Comparison of ENCODE assay signal across 8 cellular contexts in genomic region chr9:136978073-136978864, GRCh38. TPM values are rescaled to one million over a fixed set of nuclear protein-coding genes. Genes with fewer than 3 reads are reported as not detected.
DNase-seq lines count a peak whose midpoint lies in the region; ATAC-seq, FAIRE-seq and TF ChIP-seq lines count a peak whose summit lies in the region.

No MANE protein-coding gene starts in this region.

- peak overlapping the region in 1 of 3 experiments; percentile 32 for H3K4me3 ChIP-seq in endothelial cell of umbilical vein (replicated peaks in 1 of 3; ENCODE audit: insufficient read depth in 1 of 3, low read depth in 1 of 3, low read length in 3 of 3)
- H3K4me3 ChIP-seq in mesodermal cell (ENCODE audit: extremely low read depth, insufficient read depth, low read length, poor library complexity, severe bottlenecking): peak overlapping the region; percentile 40

- TF ChIP-seq POLR2A in endothelial cell of umbilical vein (IDR thresholded peaks at IDR 0.05; ENCODE audit: low read depth, low read length): no peak

- H3K4me2 ChIP-seq in endothelial cell of umbilical vein (ENCODE audit: insufficient read depth, low read length): peak overlapping the region; percentile 18

- H3K9me1 ChIP-seq in endothelial cell of umbilical vein (replicated peaks; ENCODE audit: control insufficient read depth, extremely low read depth, insufficient read depth, low read length): no peaks in the 10 kb centered on the region

- 0 to 2% methylated on average over 32 to 40 of the region's 78 CpGs for WGBS in mesodermal cell (ENCODE audit: insufficient coverage in 2 of 2), 2 experiments

- ATAC-seq in HG03108 (IDR thresholded peaks at IDR 0.05; ENCODE audit: unreplicated experiment) (no peak), HG03095 (IDR thresholded peaks at IDR 0.05; ENCODE audit: unreplicated experiment) (no peak)

- BruUV-seq in endothelial cell of umbilical vein (replicated peaks; lab: Mats Ljungman, UMichigan): no TSS peak

- TF ChIP-seq CTCF in endothelial cell of umbilical vein (IDR thresholded peaks at IDR 0.05; ENCODE audit: extremely low read depth in 1 of 2, insufficient read depth in 1 of 2, low read depth in 1 of 2, low read length in 2 of 2): no peak

- H3K36me3 ChIP-seq in endothelial cell of umbilical vein (ENCODE audit: control insufficient read depth in 2 of 2, extremely low read depth in 1 of 2, insufficient read depth in 2 of 2, low read length in 2 of 2) (no peaks in the 10 kb centered on the region), mesodermal cell (ENCODE audit: control insufficient read depth, insufficient read depth, low read length) (no peaks in the 10 kb centered on the region)

- H3K9me3 ChIP-seq in endothelial cell of umbilical vein (replicated peaks; ENCODE audit: control insufficient read depth, insufficient read depth, low read length) (no peaks in the 10 kb centered on the region), mesodermal cell (ENCODE audit: control insufficient read depth, low read length) (no peaks in the 10 kb centered on the region)

- CTCF ChIA-PET in endothelial cell of umbilical vein (lab: Charles Lee): interaction anchor here (0.7 to 1.4 kb wide), 6 partner anchors 16 to 57 kb away, joined by 3 to 10 read pairs (median 4); no protein-coding TSS in a partner anchor

- intact Hi-C loops in endothelial cell of umbilical vein (cut with micrococcal nuclease): loop anchor here (1.0 to 2.0 kb wide), 3 partner anchors 14 to 51 kb away; partner anchors contain the start of genes ABCA2 and PAXX

- DNase-seq in DMS114 treated with DMSO at 0.1 percent for 48 hours (lab: John Stamatoyannopoulos, UW; ENCODE audit: unreplicated experiment): peak; percentile 47
- peak; percentile 63 for DNase-seq in NCI-H2196 treated with DMSO at 0.1 percent for 48 hours (lab: John Stamatoyannopoulos, UW; ENCODE audit: unreplicated experiment)
- DNase-seq in activated T-cell treated with anti-CD3 and anti-CD28 coated beads for 1 hour (ENCODE audit: low read depth): peak; percentile 63
- DNase-seq in endothelial cell of umbilical vein (ENCODE audit: low read depth, low spot score): peak; percentile 39
- peak; percentile 57 to 66 for DNase-seq in stimulated activated CD8-positive, alpha-beta memory T cell treated with anti-CD3 and anti-CD28 coated beads, Interleukin-2, amount 100 ng/mL, for 1 hour (ENCODE audit: low read depth in 2 of 2)

- no peaks in the 10 kb centered on the region for H4K20me1 ChIP-seq in endothelial cell of umbilical vein (replicated peaks; ENCODE audit: control insufficient read depth, extremely low read depth, insufficient read depth, low read length)

- no peak overlapping the region for H3K9ac ChIP-seq in endothelial cell of umbilical vein (replicated peaks; ENCODE audit: extremely low read depth, insufficient read depth, low read length)

- peak overlapping the region; percentile 81 for H2AFZ ChIP-seq in endothelial cell of umbilical vein (ENCODE audit: low read depth, low read length)

- H3K27ac ChIP-seq in endothelial cell of umbilical vein (ENCODE audit: insufficient read depth, low read depth, low read length) (no peak overlapping the region), mesodermal cell (ENCODE audit: low read depth, low read length, severe bottlenecking) (no peak overlapping the region)

- H3K27me3 ChIP-seq in endothelial cell of umbilical vein (ENCODE audit: control insufficient read depth in 2 of 2, insufficient read depth in 2 of 2, low read length in 2 of 2): no peaks in the 10 kb centered on the region

- H3K4me1 ChIP-seq in endothelial cell of umbilical vein (ENCODE audit: control insufficient read depth, extremely low read depth, insufficient read depth, low read length) (peaks cover 4% of the 10 kb centered on the region), mesodermal cell (ENCODE audit: control insufficient read depth, insufficient read depth, low read length, poor library complexity, severe bottlenecking) (peaks cover 14% of the 10 kb centered on the region)

- POLR2A ChIA-PET in endothelial cell of umbilical vein (lab: Charles Lee): interaction anchor here (0.6 to 1.0 kb wide), 3 partner anchors 14 to 152 kb away, joined by 3 to 7 read pairs (median 3); partner anchors contain the start of gene PAXX

- dilution Hi-C loops in endothelial cell of umbilical vein (cut with MboI; ENCODE audit: extremely low pct_ligation_motif_present, low sequenced_read_pairs): no loop called here

- H3K79me2 ChIP-seq in endothelial cell of umbilical vein (ENCODE audit: control insufficient read depth, insufficient read depth, low read length): no peaks in the 10 kb centered on the region

- FAIRE-seq in endothelial cell of umbilical vein (lab: Jason Lieb, UNC): peak; percentile 54

TF ChIP-seq in endothelial cell of umbilical vein, 7 proteins besides CTCF, POLR2A, EP300 and RAD21 (continues in another document):
- TF ChIP-seq POLR2AphosphoS5 (IDR thresholded peaks at IDR 0.05; ENCODE audit: insufficient read depth, low read depth, low read length): no peak
- no peak for TF ChIP-seq JUN (IDR thresholded peaks at IDR 0.05; ENCODE audit: borderline replicate concordance, insufficient read depth, insufficient read length, low read depth)
- TF ChIP-seq MYC (IDR thresholded peaks at IDR 0.05; ENCODE audit: low read depth, low read length): no peak
- no peak for TF ChIP-seq FOS (IDR thresholded peaks at IDR 0.05; ENCODE audit: borderline replicate concordance, insufficient read depth, low read length)
- no peak for TF ChIP-seq EZH2 (IDR thresholded peaks at IDR 0.05; ENCODE audit: borderline replicate concordance, low read depth, low read length, severe bottlenecking)

RNA-seq across cellular contexts. Expression of gene PTGDS, which starts 1.0 kb away (rescaled TPM):
- total RNA-seq in endothelial cell of umbilical vein: not detected in 2 replicates
- not detected in 2 replicates for polyA plus RNA-seq in endothelial cell of umbilical vein
- not detected in 2 replicates for polyA plus RNA-seq in endothelial cell of umbilical vein (2011; cell fraction: cytosol; rRNA removed)
- polyA plus RNA-seq in endothelial cell of umbilical vein (2011; cell fraction: nucleus; rRNA removed): 0.28 TPM in 1 of 2 replicates, not detected in the other
- 0.30 TPM in 1 of 2 replicates, not detected in the other for polyA plus RNA-seq in endothelial cell of umbilical vein (2012)
- polyA minus RNA-seq in endothelial cell of umbilical vein: 0.40 TPM in 1 of 2 replicates, not detected in the other
- 5.9 TPM for polyA minus RNA-seq in endothelial cell of umbilical vein (2011; cell fraction: cytosol; rRNA and poly(A)+ RNA removed)
- polyA minus RNA-seq in endothelial cell of umbilical vein (2011; cell fraction: nucleus; rRNA and poly(A)+ RNA removed): not detected in 2 replicates
- polyA plus RNA-seq in mesodermal cell (2013, experiment 1 of 2): 3.3 TPM
- 1.4 TPM for polyA plus RNA-seq in mesodermal cell (2013, experiment 2 of 2)

RNA-seq across cellular contexts. Expression of gene LCNL1, which starts 4.5 kb away (rescaled TPM):
- not detected in 2 replicates for total RNA-seq in endothelial cell of umbilical vein
- not detected in 2 replicates for polyA plus RNA-seq in endothelial cell of umbilical vein
- polyA plus RNA-seq in endothelial cell of umbilical vein (2011; cell fraction: cytosol; rRNA removed): not detected in 2 replicates
- polyA plus RNA-seq in endothelial cell of umbilical vein (2011; cell fraction: nucleus; rRNA removed): 0.06 and 0.20 TPM in 2 replicates
- polyA plus RNA-seq in endothelial cell of umbilical vein (2012): 0.08 TPM in 1 of 2 replicates, not detected in the other
- polyA minus RNA-seq in endothelial cell of umbilical vein: not detected in 2 replicates
- 1.2 TPM for polyA minus RNA-seq in endothelial cell of umbilical vein (2011; cell fraction: cytosol; rRNA and poly(A)+ RNA removed)
- polyA minus RNA-seq in endothelial cell of umbilical vein (2011; cell fraction: nucleus; rRNA and poly(A)+ RNA removed): not detected in 2 replicates
- 0.77 TPM for polyA plus RNA-seq in mesodermal cell (2013, experiment 1 of 2)
- polyA plus RNA-seq in mesodermal cell (2013, experiment 2 of 2): 0.15 TPM

RNA-seq across cellular contexts. Expression of gene PAXX, which starts 14.0 kb away (rescaled TPM):
- 35.0 and 38.7 TPM in 2 replicates for total RNA-seq in endothelial cell of umbilical vein
- polyA plus RNA-seq in endothelial cell of umbilical vein: 34.0 and 49.9 TPM in 2 replicates
- 21.3 and 31.1 TPM in 2 replicates for polyA plus RNA-seq in endothelial cell of umbilical vein (2011; cell fraction: cytosol; rRNA removed)
- 86.4 and 88.6 TPM in 2 replicates for polyA plus RNA-seq in endothelial cell of umbilical vein (2011; cell fraction: nucleus; rRNA removed)
- 19.4 and 32.2 TPM in 2 replicates for polyA plus RNA-seq in endothelial cell of umbilical vein (2012)
- polyA minus RNA-seq in endothelial cell of umbilical vein: 2.1 and 2.6 TPM in 2 replicates
- 34.7 TPM for polyA minus RNA-seq in endothelial cell of umbilical vein (2011; cell fraction: cytosol; rRNA and poly(A)+ RNA removed)
- 5.9 and 7.0 TPM in 2 replicates for polyA minus RNA-seq in endothelial cell of umbilical vein (2011; cell fraction: nucleus; rRNA and poly(A)+ RNA removed)
- polyA plus RNA-seq in mesodermal cell (2013, experiment 1 of 2): 31.8 TPM
- 26.0 TPM for polyA plus RNA-seq in mesodermal cell (2013, experiment 2 of 2)

RNA-seq across cellular contexts. Expression of gene CLIC3, which starts 18.1 kb away (rescaled TPM):
- total RNA-seq in endothelial cell of umbilical vein: not detected in 2 replicates
- polyA plus RNA-seq in endothelial cell of umbilical vein: 2.3 and 4.1 TPM in 2 replicates
- polyA plus RNA-seq in endothelial cell of umbilical vein (2011; cell fraction: cytosol; rRNA removed): 1.8 and 2.3 TPM in 2 replicates
- polyA plus RNA-seq in endothelial cell of umbilical vein (2011; cell fraction: nucleus; rRNA removed): 0.97 and 1.2 TPM in 2 replicates
- 2.9 and 12.9 TPM in 2 replicates for polyA plus RNA-seq in endothelial cell of umbilical vein (2012)
- 0.29 TPM in 1 of 2 replicates, not detected in the other for polyA minus RNA-seq in endothelial cell of umbilical vein
- 36.3 TPM for polyA minus RNA-seq in endothelial cell of umbilical vein (2011; cell fraction: cytosol; rRNA and poly(A)+ RNA removed)
- polyA minus RNA-seq in endothelial cell of umbilical vein (2011; cell fraction: nucleus; rRNA and poly(A)+ RNA removed): 1.2 TPM in 1 of 2 replicates, not detected in the other
- 0.29 TPM for polyA plus RNA-seq in mesodermal cell (2013, experiment 1 of 2)
- 0.51 TPM for polyA plus RNA-seq in mesodermal cell (2013, experiment 2 of 2)

RNA-seq across cellular contexts. Expression of gene LCN12, which starts 26.2 kb away (rescaled TPM):
- 0.35 TPM in 1 of 2 replicates, not detected in the other for total RNA-seq in endothelial cell of umbilical vein
- 0.52 and 0.62 TPM in 2 replicates for polyA plus RNA-seq in endothelial cell of umbilical vein
- 0.08 TPM in 1 of 2 replicates, not detected in the other for polyA plus RNA-seq in endothelial cell of umbilical vein (2011; cell fraction: cytosol; rRNA removed)
- polyA plus RNA-seq in endothelial cell of umbilical vein (2011; cell fraction: nucleus; rRNA removed): 1.5 and 5.1 TPM in 2 replicates
- 0.15 and 0.75 TPM in 2 replicates for polyA plus RNA-seq in endothelial cell of umbilical vein (2012)
- polyA minus RNA-seq in endothelial cell of umbilical vein: not detected in 2 replicates
- polyA minus RNA-seq in endothelial cell of umbilical vein (2011; cell fraction: cytosol; rRNA and poly(A)+ RNA removed): not detected
- 0.72 TPM in 1 of 2 replicates, not detected in the other for polyA minus RNA-seq in endothelial cell of umbilical vein (2011; cell fraction: nucleus; rRNA and poly(A)+ RNA removed)
- not detected for polyA plus RNA-seq in mesodermal cell (2013, experiment 1 of 2)
- not detected for polyA plus RNA-seq in mesodermal cell (2013, experiment 2 of 2)
